In the genomic region with DNA sequence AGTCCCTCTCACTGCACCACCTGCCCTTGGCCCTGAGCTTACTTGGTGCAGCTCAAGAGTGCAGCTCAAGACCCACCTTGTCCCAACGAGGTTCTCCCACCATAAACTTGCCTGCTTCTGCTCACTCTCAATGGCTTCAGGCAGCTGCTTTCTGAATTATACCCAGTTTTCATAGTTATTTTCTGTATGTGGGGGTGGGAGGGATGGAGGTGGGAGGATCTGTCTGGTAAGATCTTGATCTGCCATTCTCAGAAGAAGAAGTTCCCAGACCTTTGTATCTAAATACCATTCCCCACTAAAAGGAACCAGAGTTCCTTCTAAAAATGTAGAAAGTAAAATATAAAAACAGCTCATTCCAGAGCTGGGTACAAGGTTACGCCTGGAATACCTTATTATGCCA, we compare ENCODE assay signal across 34 cellular contexts.
"Had no signal": no experiment of that assay in that cellular context is flagged by ENCODE, and none has a peak within 500 bp of the region (broad histone marks: within the 10 kb centered on the region; RNA-seq: fewer than 3 reads in every experiment).

No MANE protein-coding gene starts in this region.

- DNase-seq: Karpas-422, Kasumi-1, KG1, MG63, MM.1S, MV-4-11, NCI-H1048, NCI-H1092, NCI-H1092 treated with DMSO at 0.1 percent for 48 hours, NCI-H1105, NCI-H1105 treated with DMSO at 0.1 percent for 48 hours, NCI-H1417, NCI-H1417 treated with DMSO at 0.1 percent for 48 hours, NCI-H1436, NCI-H1436 treated with DMSO at 0.1 percent for 48 hours, NCI-H146, NCI-H1694, NCI-H187, NCI-H187 treated with DMSO at 0.1 percent for 48 hours, NCI-H1930, NCI-H2029, NCI-H2029 treated with DMSO at 0.1 percent for 48 hours, NCI-H2081, NCI-H2081 treated with DMSO at 0.1 percent for 48 hours, NCI-H2107, NCI-H2171, NCI-H2171 treated with DMSO at 0.1 percent for 48 hours, NCI-H2227 treated with DMSO at 0.1 percent for 48 hours, NCI-H226, NCI-H345, NCI-H446, NCI-H446 treated with DMSO at 0.1 percent for 48 hours, NCI-H510A, NCI-H510A treated with DMSO at 0.1 percent for 48 hours had no signal
